22 cellular contexts compared by ENCODE assay signal in genomic region chr20:8616792-8617191, GRCh38.
DNase-seq lines count a peak whose midpoint lies in the region; ATAC-seq and TF ChIP-seq lines count a peak whose summit lies in the region.
"Had no signal": no experiment of that assay in that cellular context is flagged by ENCODE, and none has a peak within 500 bp of the region (broad histone marks: within the 10 kb centered on the region; RNA-seq: fewer than 3 reads in every experiment).

No MANE protein-coding gene starts in this region.

- H3K27me3 ChIP-seq in adipocyte (replicated peaks; ENCODE audit: control insufficient read depth, insufficient read depth, low read length) (no peaks in the 10 kb centered on the region), aorta (ENCODE audit: control insufficient read depth in 1 of 2, insufficient read depth in 2 of 2, low read length in 1 of 2) (no peaks in the 10 kb centered on the region)
- H3K27me3 ChIP-seq: breast epithelium had no signal

- H3K4me1 ChIP-seq in adipocyte (ENCODE audit: control insufficient read depth, insufficient read depth, low read length) (peaks cover 14% of the 10 kb centered on the region), aorta (ENCODE audit: control insufficient read depth in 1 of 2, insufficient read depth in 2 of 2, low read length in 2 of 2) (no peaks in the 10 kb centered on the region)
- H3K4me1 ChIP-seq: breast epithelium, prostate gland had no signal

- H3K9me3 ChIP-seq in adipocyte (ENCODE audit: control insufficient read depth, low read length) (no peaks in the 10 kb centered on the region), aorta (ENCODE audit: control insufficient read depth, low read length) (no peaks in the 10 kb centered on the region)
- H3K9me3 ChIP-seq: breast epithelium, prostate gland had no signal

- H3K4me3 ChIP-seq in adipocyte (ENCODE audit: low read length) (no peak overlapping the region), fibroblast of villous mesenchyme (ENCODE audit: low read depth, low read length) (no peak overlapping the region), aorta (ENCODE audit: low read length in 2 of 2) (no peak overlapping the region)
- H3K4me3 ChIP-seq: breast epithelium, prostate gland, smooth muscle cell had no signal

- H3K27ac ChIP-seq in aorta (ENCODE audit: low read depth in 1 of 2, low read length in 2 of 2): no peak overlapping the region
- H3K27ac ChIP-seq: HL-60, prostate gland had no signal

- intact Hi-C loops in Right ventricle myocardium inferior (cut with DNase I): no loop called here
- intact Hi-C loops in left cardiac atrium (cut with DNase I): no loop called here
- intact Hi-C loops in aorta (cut with DNase I): no loop called here

- H3K9ac ChIP-seq in adipocyte (ENCODE audit: low read length): no peak overlapping the region

- TF ChIP-seq CTCF in fibroblast of villous mesenchyme (IDR thresholded peaks at IDR 0.05; ENCODE audit: insufficient read depth, low read depth, low read length): no peak

- ATAC-seq in Right ventricle myocardium inferior (peak; percentile 89), left cardiac atrium (no peak), aorta (ENCODE audit: low FRiP score) (peak; percentile 60), HG03442 (IDR thresholded peaks at IDR 0.05; ENCODE audit: unreplicated experiment) (no peak), HG02678 (IDR thresholded peaks at IDR 0.05; ENCODE audit: unreplicated experiment) (no peak)

- DNase-seq in Right ventricle myocardium inferior (ENCODE audit: missing footprints): no peak
- DNase-seq in left cardiac atrium: no peak
- peak; percentile 72 for DNase-seq in adipocyte (ENCODE audit: low read depth)
- peak; percentile 77 for DNase-seq in fibroblast of villous mesenchyme (ENCODE audit: low read depth)
- DNase-seq in aorta: no peak
- no peak for DNase-seq in epidermal melanocyte (ENCODE audit: insufficient read length, low spot score)
- DNase-seq: activated CD4-positive, alpha-beta T cell treated with anti-CD3 and anti-CD28 coated beads, Interleukin-2, amount 10 ng/mL, durations not matched to agents 7 days and 5 days; activated CD8-positive, alpha-beta memory T cell treated with anti-CD3 and anti-CD28 coated beads, Interleukin-2, amount 50 U/mL, for 4 hours; activated effector memory CD4-positive, alpha-beta T cell treated with Interleukin-2 at 50 U/mL for 16 hours; GDM1; glutamatergic neuron; GOT3; NCI-H1417; NCI-H774; OCI-M1; stimulated activated CD4-positive, alpha-beta T cell treated with anti-CD3 and anti-CD28 coated beads, Interleukin-4, amount 100 ng/mL, for 24 hours had no signal

- H3K36me3 ChIP-seq in adipocyte (ENCODE audit: control insufficient read depth, insufficient read depth, low read length, severe bottlenecking) (no peaks in the 10 kb centered on the region), aorta (ENCODE audit: control insufficient read depth in 1 of 2, insufficient read depth in 2 of 2, low read length in 1 of 2) (no peaks in the 10 kb centered on the region)
- H3K36me3 ChIP-seq: breast epithelium, prostate gland had no signal

Comparison
In these comparisons a context has a peak if more than half of its experiments do, and no peak if none do; other contexts are left out.
1. ATAC-seq: peak in Right ventricle myocardium inferior (single experiment) and aorta (single experiment); none in left cardiac atrium (0 of 2), HG03442 (single experiment) and HG02678 (single experiment).
2. DNase-seq: peak in adipocyte (single experiment) and fibroblast of villous mesenchyme (single experiment); none in Right ventricle myocardium inferior (single experiment), left cardiac atrium (single experiment), aorta (0 of 2) and epidermal melanocyte (single experiment).